In the genomic region with DNA sequence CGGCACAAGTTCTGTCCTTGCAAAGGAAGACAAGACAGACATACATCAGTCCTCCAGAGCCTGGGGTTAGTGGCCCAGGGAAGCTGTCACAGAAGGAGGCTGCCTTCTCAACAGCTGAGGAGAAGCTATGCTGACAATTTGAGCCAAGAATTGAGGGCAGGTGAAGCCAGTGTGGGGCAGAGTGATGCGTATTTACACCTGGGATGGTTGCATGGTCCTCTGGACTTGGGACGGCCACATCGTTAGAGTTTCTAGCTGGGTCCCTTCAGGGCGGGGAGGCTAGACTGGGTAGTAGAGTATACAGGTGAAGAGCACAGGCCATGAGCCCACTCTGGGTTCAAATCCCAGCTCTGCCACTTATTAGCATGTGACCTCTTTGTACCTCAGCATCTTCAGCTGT, we compare ENCODE assay signal across 23 cellular contexts. TPM values are rescaled to one million over a fixed set of nuclear protein-coding genes. Genes with fewer than 3 reads are reported as not detected.
"Had no signal": no experiment of that assay in that cellular context is flagged by ENCODE, and none has a peak within 500 bp of the region (broad histone marks: within the 10 kb centered on the region; RNA-seq: fewer than 3 reads in every experiment).

No MANE protein-coding gene starts in this region.

- H3K4me3 Mint-ChIP-seq: activated CD4-positive, alpha-beta memory T cell treated with anti-CD3 and anti-CD28 coated beads, Interleukin-2, amount 10 ng/mL, durations not matched to agents 7 days and 5 days; activated CD4-positive, alpha-beta T cell treated with anti-CD3 and anti-CD28 coated beads for 36 hours; activated naive CD8-positive, alpha-beta T cell treated with anti-CD3 and anti-CD28 coated beads, Interleukin-2, amount 50 U/mL, for 24 hours had no signal

- H3K4me3 ChIP-seq: ascending aorta, body of pancreas, K562, PC-9 had no signal

- H3K27ac ChIP-seq: ascending aorta, body of pancreas, PC-9 had no signal

- DNase-seq: activated CD4-positive, alpha-beta memory T cell treated with anti-CD3 and anti-CD28 coated beads, Interleukin-2, amount 10 ng/mL, durations not matched to agents 7 days and 5 days; activated CD4-positive, alpha-beta T cell treated with anti-CD3 and anti-CD28 coated beads for 36 hours; activated CD4-positive, alpha-beta T cell treated with anti-CD3 and anti-CD28 coated beads, Interleukin-2, amount 50 U/mL, for 1 hour; activated CD4-positive, CD25-positive, alpha-beta regulatory T cell; activated naive CD8-positive, alpha-beta T cell treated with anti-CD3 and anti-CD28 coated beads, Interleukin-2, amount 50 U/mL, for 24 hours; activated T-cell treated with anti-CD3 and anti-CD28 coated beads for 4 hours; activated T-cell treated with anti-CD3 and anti-CD28 coated beads, Interleukin-2, amount 50 U/mL, for 48 hours; amniotic stem cell; Karpas-422; NCI-H1105 treated with DMSO at 0.1 percent for 48 hours; NCI-H1436 treated with DMSO at 0.1 percent for 48 hours; NCI-H187; NCI-H2081 treated with DMSO at 0.1 percent for 48 hours; NCI-H524; PC-9; SIG-M5; T-helper 2 cell; T1000 had no signal

- H3K4me2 ChIP-seq: PC-9 had no signal

- H3K9me3 ChIP-seq: ascending aorta, body of pancreas had no signal

- H3K9me3 Mint-ChIP-seq: activated CD4-positive, alpha-beta memory T cell treated with anti-CD3 and anti-CD28 coated beads, Interleukin-2, amount 10 ng/mL, durations not matched to agents 7 days and 5 days; activated naive CD4-positive, alpha-beta T cell treated with anti-CD3 and anti-CD28 coated beads, Interleukin-2, amount 50 U/mL, for 72 hours; activated naive CD8-positive, alpha-beta T cell treated with anti-CD3 and anti-CD28 coated beads, Interleukin-2, amount 50 U/mL, for 24 hours; activated T-helper 17 cell treated with anti-CD3 and anti-CD28 coated beads, Interleukin-2, amount 50 U/mL, for 72 hours had no signal

- H3K36me3 ChIP-seq: ascending aorta had no signal

- H3K27me3 ChIP-seq: ascending aorta, body of pancreas had no signal

- H2AFZ ChIP-seq: PC-9 had no signal

- H3K27ac Mint-ChIP-seq: activated CD4-positive, alpha-beta memory T cell treated with anti-CD3 and anti-CD28 coated beads, Interleukin-2, amount 10 ng/mL, durations not matched to agents 7 days and 5 days; activated CD4-positive, alpha-beta T cell treated with anti-CD3 and anti-CD28 coated beads for 36 hours; activated naive CD4-positive, alpha-beta T cell treated with anti-CD3 and anti-CD28 coated beads, Interleukin-2, amount 50 U/mL, for 72 hours; activated naive CD8-positive, alpha-beta T cell treated with anti-CD3 and anti-CD28 coated beads, Interleukin-2, amount 50 U/mL, for 24 hours had no signal

- H3K36me3 Mint-ChIP-seq: activated naive CD4-positive, alpha-beta T cell treated with anti-CD3 and anti-CD28 coated beads, Interleukin-2, amount 50 U/mL, for 72 hours had no signal

RNA-seq across cellular contexts. Expression of gene KRT85, which starts 16.5 kb away (rescaled TPM):
- polyA plus RNA-seq: K562 had no signal

RNA-seq across cellular contexts. Expression of gene KRT83, which starts 29.6 kb away (rescaled TPM):
- polyA plus RNA-seq: K562 had no signal

RNA-seq across cellular contexts. Expression of gene KRT84, which starts 34.7 kb away (rescaled TPM):
- polyA plus RNA-seq: K562 had no signal

RNA-seq across cellular contexts. Expression of gene KRT82, which starts 55.3 kb away (rescaled TPM):
- polyA plus RNA-seq: K562 had no signal

RNA-seq across cellular contexts. Expression of gene KRT81, which starts 59.5 kb away (rescaled TPM):
- polyA plus RNA-seq: K562 had no signal
